ENCODE assay signal across 1 cellular context in the genomic region with DNA sequence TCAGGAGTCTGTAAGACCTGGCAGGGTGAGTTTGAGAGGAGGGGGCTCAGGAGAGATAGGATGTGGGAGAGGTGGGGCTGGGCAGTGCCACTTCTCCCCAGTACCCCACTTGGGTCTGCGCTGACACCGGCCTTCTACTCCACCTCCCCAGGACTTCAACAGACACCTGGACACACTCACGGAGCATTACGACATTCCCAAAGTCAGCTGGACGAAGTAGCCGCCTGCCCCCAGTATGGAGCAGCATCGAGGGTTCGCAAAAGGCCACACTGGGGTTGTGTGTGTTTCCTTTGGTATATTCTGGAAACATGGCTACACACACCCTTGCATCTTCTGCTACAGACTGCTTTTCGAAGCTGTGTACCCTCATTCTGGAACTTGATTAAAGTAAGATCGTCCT.
TF ChIP-seq lines count a peak whose summit lies in the region.

No MANE protein-coding gene starts in this region.

TF ChIP-seq in K562, 482 proteins besides CTCF, POLR2A, EP300 and RAD21:
- no peak for TF ChIP-seq ZNF197 (CRISPR knock-in tag; IDR thresholded peaks at IDR 0.05; ENCODE audit: low read depth)
- peak; percentile 31; the same call in 1 of the 2 replicates for TF ChIP-seq RBFOX2 (IDR thresholded peaks at IDR 0.05; ENCODE audit: low read depth, low read length)
